ENCODE assay signal across 19 cellular contexts in genomic region chr3:107106316-107106715, GRCh38.
DNase-seq lines count a peak whose midpoint lies in the region; ATAC-seq, FAIRE-seq and TF ChIP-seq lines count a peak whose summit lies in the region.
"Had no signal": no experiment of that assay in that cellular context is flagged by ENCODE, and none has a peak within 500 bp of the region (broad histone marks: within the 10 kb centered on the region; RNA-seq: fewer than 3 reads in every experiment).

No MANE protein-coding gene starts in this region.

- no peak for TF ChIP-seq RAD21 in A549 (conservative IDR thresholded peaks at IDR 0.05 in 1 of 2, IDR thresholded peaks at IDR 0.05 in 1 of 2)
- no peak for TF ChIP-seq RAD21 in IMR-90 (IDR thresholded peaks at IDR 0.05; ENCODE audit: low read length)

- H3K9me1 ChIP-seq in IMR-90 (ENCODE audit: insufficient read depth, low read length), result no peaks in the 10 kb centered on the region

- no peaks in the 10 kb centered on the region for H4K20me1 ChIP-seq in IMR-90 (ENCODE audit: insufficient read depth, low read length)
- no peaks in the 10 kb centered on the region for H4K20me1 ChIP-seq in astrocyte (ENCODE audit: insufficient read depth, low read length)

- no peak overlapping the region for H3K4ac ChIP-seq in IMR-90 (ENCODE audit: low read depth, low read length)

- H3K27ac ChIP-seq in A549 (no peak overlapping the region; a peak in 1 of 6 replicates), IMR-90 (ENCODE audit: insufficient read depth, low read length) (no peak overlapping the region), astrocyte (ENCODE audit: low read depth, low read length) (peak overlapping the region; percentile 42), foreskin keratinocyte (no peak overlapping the region)
- H3K27ac ChIP-seq: right atrium auricular region, SK-N-MC, upper lobe of right lung had no signal

- H2BK15ac ChIP-seq in IMR-90 (ENCODE audit: low read depth, low read length), result no peak overlapping the region

- H3K27me3 Mint-ChIP-seq in astrocyte (ENCODE audit: low read depth, unreplicated experiment), result no peaks in the 10 kb centered on the region
- no peaks in the 10 kb centered on the region for H3K27me3 Mint-ChIP-seq in activated T-cell treated with anti-CD3 and anti-CD28 coated beads, Interleukin-2, amount 50 U/mL, for 72 hours (ENCODE audit: low read depth)
- H3K27me3 Mint-ChIP-seq: activated naive CD4-positive, alpha-beta T cell treated with anti-CD3 and anti-CD28 coated beads, Interleukin-2, amount 10 ng/mL, durations not matched to agents 7 days and 5 days; CD4-positive, alpha-beta T cell had no signal

- no peak for TF ChIP-seq POLR2A in A549 (IDR thresholded peaks at IDR 0.05; ENCODE audit: low read length)
- no peak for TF ChIP-seq POLR2A in IMR-90 (IDR thresholded peaks at IDR 0.05; ENCODE audit: low read depth, low read length)

- in situ Hi-C loops in IMR-90 (cut with MboI; ENCODE audit: low sequenced_read_pairs), result no loop called here

- no peaks in the 10 kb centered on the region for H3K36me3 Mint-ChIP-seq in astrocyte (ENCODE audit: low read depth, unreplicated experiment)
- H3K36me3 Mint-ChIP-seq in activated T-cell treated with anti-CD3 and anti-CD28 coated beads, Interleukin-2, amount 50 U/mL, for 72 hours (ENCODE audit: insufficient read depth in 2 of 2), result no peaks in the 10 kb centered on the region
- H3K36me3 Mint-ChIP-seq: activated naive CD4-positive, alpha-beta T cell treated with anti-CD3 and anti-CD28 coated beads, Interleukin-2, amount 10 ng/mL, durations not matched to agents 7 days and 5 days had no signal

- ATAC-seq in A549 (peak; percentile 64 to 86; a peak in 5 of 6 replicates), IMR-90 (ENCODE audit: low read depth) (no peak), foreskin keratinocyte (peak; percentile 62), GM21737 (IDR thresholded peaks at IDR 0.05; ENCODE audit: unreplicated experiment) (no peak)
- no peak for ATAC-seq in activated T-cell treated with anti-CD3 and anti-CD28 coated beads, Interleukin-2, amount 50 U/mL, for 72 hours (replicated peaks in 1 of 2)
- ATAC-seq: HepG2, left lobe of liver, upper lobe of right lung had no signal

- intact Hi-C loops in IMR-90 (cut with micrococcal nuclease), result no loop called here

- H3K27me3 ChIP-seq in IMR-90 (ENCODE audit: control insufficient read depth, insufficient read depth, low read length) (no peaks in the 10 kb centered on the region; the same call in 1 of the 2 replicates), astrocyte (ENCODE audit: insufficient read depth, low read length) (no peaks in the 10 kb centered on the region), foreskin keratinocyte (peaks cover 1% of the 10 kb centered on the region)
- H3K27me3 ChIP-seq: right atrium auricular region, upper lobe of right lung had no signal

- no peak overlapping the region for H2AK9ac ChIP-seq in IMR-90 (replicated peaks; ENCODE audit: low read depth, low read length, poor library complexity)

- H3K23ac ChIP-seq in IMR-90 (ENCODE audit: low read depth, low read length), result no peak overlapping the region

- H2AFZ ChIP-seq in IMR-90 (replicated peaks; ENCODE audit: low read length, poor library complexity) (no peak overlapping the region), astrocyte (ENCODE audit: low read depth, low read length) (peak overlapping the region; percentile 70)

- POLR2A ChIA-PET in A549 (lab: Yijun Ruan, JAX), result no interaction called here
- POLR2A ChIA-PET in IMR-90 (lab: Charles Lee; ENCODE audit: unreplicated experiment), result no interaction called here

- TF ChIP-seq EP300 in A549 (IDR thresholded peaks at IDR 0.05), result no peak

- H2AK5ac ChIP-seq in IMR-90 (ENCODE audit: low read depth, low read length), result no peak overlapping the region

- H3K79me1 ChIP-seq in IMR-90 (ENCODE audit: low read depth in 1 of 2, low read length in 2 of 2), result no peaks in the 10 kb centered on the region

- H3K9me3 Mint-ChIP-seq in astrocyte (ENCODE audit: unreplicated experiment), result peaks cover 7% of the 10 kb centered on the region
- H3K9me3 Mint-ChIP-seq in activated T-cell treated with anti-CD3 and anti-CD28 coated beads, Interleukin-2, amount 50 U/mL, for 72 hours, result peaks cover 0 to 11% of the 10 kb centered on the region in 2 donors
- H3K9me3 Mint-ChIP-seq: activated naive CD4-positive, alpha-beta T cell treated with anti-CD3 and anti-CD28 coated beads, Interleukin-2, amount 10 ng/mL, durations not matched to agents 7 days and 5 days; CD4-positive, alpha-beta T cell had no signal

- no peaks in the 10 kb centered on the region for H3K79me2 ChIP-seq in astrocyte (ENCODE audit: insufficient read depth, low read length)

- no peak overlapping the region for H3K18ac ChIP-seq in IMR-90 (ENCODE audit: low read depth, low read length)

- H4K5ac ChIP-seq in IMR-90 (ENCODE audit: low read depth, low read length), result no peak overlapping the region

- DNase-seq in A549 (ENCODE audit: low read depth in 1 of 2, low spot score in 1 of 2), result peak; percentile 10 to 22
- peak; percentile 53 for DNase-seq in IMR-90
- DNase-seq in astrocyte (ENCODE audit: low read depth), result peak; percentile 73
- peak in 1 of 2 donors; percentile 48 for DNase-seq in foreskin keratinocyte
- DNase-seq in stimulated activated naive CD4-positive, alpha-beta T cell treated with Interleukin-2 at 50 U/mL for 16 hours (lab: John Stamatoyannopoulos, UW), result no peak
- no peak for DNase-seq in activated T-cell treated with anti-CD3 and anti-CD28 coated beads, Interleukin-2, amount 50 U/mL, for 72 hours
- no peak for DNase-seq in SW 1271 (lab: John Stamatoyannopoulos, UW)
- DNase-seq: activated naive CD4-positive, alpha-beta T cell treated with anti-CD3 and anti-CD28 coated beads, Interleukin-2, amount 10 ng/mL, durations not matched to agents 7 days and 5 days; CD4-positive, alpha-beta T cell; hypothalamus; NCI-H1930; NCI-H510A; upper lobe of right lung had no signal

- H2BK20ac ChIP-seq in IMR-90 (ENCODE audit: low read depth, low read length), result no peak overlapping the region

- H3K4me3 Mint-ChIP-seq in astrocyte (ENCODE audit: unreplicated experiment), result no peak overlapping the region
- H3K4me3 Mint-ChIP-seq in activated T-cell treated with anti-CD3 and anti-CD28 coated beads, Interleukin-2, amount 50 U/mL, for 72 hours, result no peak overlapping the region
- H3K4me3 Mint-ChIP-seq: activated naive CD4-positive, alpha-beta T cell treated with anti-CD3 and anti-CD28 coated beads, Interleukin-2, amount 10 ng/mL, durations not matched to agents 7 days and 5 days; CD4-positive, alpha-beta T cell had no signal

- H4K8ac ChIP-seq in IMR-90 (ENCODE audit: low read depth in 2 of 2, low read length in 2 of 2), result no peak overlapping the region

- peaks cover 6% of the 10 kb centered on the region for H3K4me1 Mint-ChIP-seq in astrocyte (ENCODE audit: low read depth, unreplicated experiment)
- no peaks in the 10 kb centered on the region for H3K4me1 Mint-ChIP-seq in activated T-cell treated with anti-CD3 and anti-CD28 coated beads, Interleukin-2, amount 50 U/mL, for 72 hours (ENCODE audit: low read depth)
- H3K4me1 Mint-ChIP-seq: activated naive CD4-positive, alpha-beta T cell treated with anti-CD3 and anti-CD28 coated beads, Interleukin-2, amount 10 ng/mL, durations not matched to agents 7 days and 5 days had no signal

- H4K91ac ChIP-seq in IMR-90 (ENCODE audit: insufficient read depth, low read depth, low read length), result no peak overlapping the region

- no peak overlapping the region for H2BK5ac ChIP-seq in IMR-90 (ENCODE audit: low read depth, low read length, poor library complexity, severe bottlenecking)

- dilution Hi-C loops in IMR-90 (cut with HindIII; ENCODE audit: low sequenced_read_pairs, unreplicated experiment), result no loop called here

- H3K9ac ChIP-seq in IMR-90 (ENCODE audit: low read depth, low read length) (no peak overlapping the region), astrocyte (ENCODE audit: low read length) (no peak overlapping the region)

- no peak for FAIRE-seq in A549 (lab: Jason Lieb, UNC)
- no peak for FAIRE-seq in astrocyte (lab: Jason Lieb, UNC)
- FAIRE-seq: A204.1, HepG2 had no signal

- H3K14ac ChIP-seq in IMR-90 (replicated peaks; ENCODE audit: low read depth, low read length), result no peak overlapping the region; the same call in 1 of the 2 replicates

- BruUV-seq in IMR-90 (replicated peaks; lab: Mats Ljungman, UMichigan), result no TSS peak

- no peak overlapping the region for H2BK120ac ChIP-seq in IMR-90 (ENCODE audit: low read depth, low read length)

- 8% methylated on average over 7 of the region's 7 CpGs for WGBS in A549 (ENCODE audit: missing lambda C conversion rate)
- 93% methylated on average over 4 of the region's 7 CpGs; no CpG with 5 or more reads in 1 of the 2 experiments for WGBS in IMR-90 (ENCODE audit: extremely low coverage in 2 of 2, insufficient read length in 1 of 2), 2 experiments

- CTCF ChIA-PET in A549 (lab: Yijun Ruan, JAX) (interaction anchor here (1.2 to 4.6 kb wide), 2 partner anchors 9 to 12 kb away, joined by 3 to 38 read pairs; no protein-coding TSS in a partner anchor), IMR-90 (lab: Yijun Ruan, JAX) (interaction anchor here (0.6 kb wide), 1 partner anchor 894 kb away, joined by 4 read pairs; no protein-coding TSS in a partner anchor)

- H3K9me3 ChIP-seq in A549 (peaks cover 10% of the 10 kb centered on the region; the same call in 2 of the 3 replicates), IMR-90 (ENCODE audit: control insufficient read depth, insufficient read depth, low read length) (peaks cover 3% of the 10 kb centered on the region; the same call in 1 of the 2 replicates), astrocyte (ENCODE audit: insufficient read depth, low read depth, low read length) (no peaks in the 10 kb centered on the region)
- H3K9me3 ChIP-seq: upper lobe of right lung had no signal

- no peaks in the 10 kb centered on the region for H3K4me1 ChIP-seq in A549
- H3K4me1 ChIP-seq in IMR-90 (ENCODE audit: control insufficient read depth, insufficient read depth, low read length), result no peaks in the 10 kb centered on the region
- peaks cover 4% of the 10 kb centered on the region for H3K4me1 ChIP-seq in astrocyte (ENCODE audit: insufficient read depth, low read length)
- H3K4me1 ChIP-seq in foreskin keratinocyte, result no peaks in the 10 kb centered on the region
- H3K4me1 ChIP-seq: right atrium auricular region, upper lobe of right lung had no signal

- H3K36me3 ChIP-seq in IMR-90 (ENCODE audit: control insufficient read depth, insufficient read depth, low read length) (no peaks in the 10 kb centered on the region), astrocyte (ENCODE audit: insufficient read depth, low read length) (no peaks in the 10 kb centered on the region)
- H3K36me3 ChIP-seq: right atrium auricular region, upper lobe of right lung had no signal

- peak overlapping the region; percentile 30 for H3K27ac Mint-ChIP-seq in astrocyte (ENCODE audit: unreplicated experiment)
- H3K27ac Mint-ChIP-seq in activated T-cell treated with anti-CD3 and anti-CD28 coated beads, Interleukin-2, amount 50 U/mL, for 72 hours, result no peak overlapping the region
- H3K27ac Mint-ChIP-seq: activated naive CD4-positive, alpha-beta T cell treated with anti-CD3 and anti-CD28 coated beads, Interleukin-2, amount 10 ng/mL, durations not matched to agents 7 days and 5 days; CD4-positive, alpha-beta T cell had no signal

- H3K4me2 ChIP-seq in A549 (peak overlapping the region; percentile 32; the same call in 2 of the 3 replicates), IMR-90 (ENCODE audit: low read depth, low read length) (no peak overlapping the region), astrocyte (ENCODE audit: low read length) (peak overlapping the region; percentile 73)

- no peak overlapping the region for H3K56ac ChIP-seq in IMR-90 (ENCODE audit: extremely low read depth, insufficient read depth, low read length)

- TF ChIP-seq CTCF in A549 (IDR thresholded peaks at IDR 0.05) (no peak), IMR-90 (conservative IDR thresholded peaks at IDR 0.05; ENCODE audit: low read depth, low read length) (no peak), astrocyte (IDR thresholded peaks at IDR 0.05; ENCODE audit: insufficient read depth, low read depth, low read length) (no peak), foreskin keratinocyte (conservative IDR thresholded peaks at IDR 0.05) (no peak)

- H3K4me3 ChIP-seq in A549 (no peak overlapping the region), IMR-90 (ENCODE audit: insufficient read depth, low read depth, low read length) (no peak overlapping the region), astrocyte (ENCODE audit: insufficient read depth, low read depth, low read length) (no peak overlapping the region)
- H3K4me3 ChIP-seq: right atrium auricular region, SK-N-MC, upper lobe of right lung had no signal

Comparison
In these comparisons a context has a peak if more than half of its experiments do, and no peak if none do; other contexts are left out.
1. ATAC-seq: peak in A549 (2 of 2) and foreskin keratinocyte (single experiment); none in IMR-90 (single experiment), activated T-cell treated with anti-CD3 and anti-CD28 coated beads, Interleukin-2, amount 50 U/mL, for 72 hours (0 of 2) and GM21737 (single experiment).
2. DNase-seq: peak in A549 (2 of 2), IMR-90 (single experiment) and astrocyte (single experiment); none in stimulated activated naive CD4-positive, alpha-beta T cell treated with Interleukin-2 at 50 U/mL for 16 hours (single experiment), activated T-cell treated with anti-CD3 and anti-CD28 coated beads, Interleukin-2, amount 50 U/mL, for 72 hours (0 of 2) and SW 1271 (0 of 2).